In the genomic region with DNA sequence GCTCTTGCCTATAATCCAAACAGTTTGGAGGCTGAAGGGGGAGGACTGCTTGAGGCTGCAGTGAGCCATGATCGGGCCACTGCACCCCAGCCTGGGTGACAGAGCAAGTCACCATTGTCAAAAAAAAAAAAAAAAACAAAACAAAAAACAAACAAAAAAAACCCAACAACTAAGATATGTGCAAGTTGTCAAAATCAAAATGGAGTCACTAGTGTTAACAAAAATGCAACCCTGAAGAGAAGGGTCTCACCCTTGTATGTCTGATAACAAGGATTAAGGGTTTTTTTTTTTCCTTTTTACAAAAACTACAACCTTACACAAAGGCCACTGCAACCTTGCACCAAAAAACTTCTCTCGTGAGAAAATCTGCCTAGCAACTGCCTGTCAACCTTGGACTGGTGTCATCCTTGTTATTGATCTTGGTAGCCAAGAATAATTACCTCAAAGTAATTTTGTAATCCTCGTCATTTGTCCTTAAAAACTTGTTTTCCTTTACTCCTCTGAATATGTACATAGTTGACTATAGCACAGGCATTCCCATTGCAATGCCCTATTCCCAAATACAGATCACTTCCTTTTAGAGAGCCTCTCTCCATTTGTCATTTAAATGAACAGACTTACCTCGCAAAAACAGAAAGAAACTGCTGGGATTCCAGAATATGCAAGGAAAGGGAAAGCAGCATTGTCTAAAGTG, we compare ENCODE assay signal across 1 cellular context.
TF ChIP-seq lines count a peak whose summit lies in the region.

No MANE protein-coding gene starts in this region.

TF ChIP-seq in K562, 482 proteins besides CTCF, POLR2A, EP300 and RAD21 (continued from another document and continues in another):
- TF ChIP-seq, protein P1, sequence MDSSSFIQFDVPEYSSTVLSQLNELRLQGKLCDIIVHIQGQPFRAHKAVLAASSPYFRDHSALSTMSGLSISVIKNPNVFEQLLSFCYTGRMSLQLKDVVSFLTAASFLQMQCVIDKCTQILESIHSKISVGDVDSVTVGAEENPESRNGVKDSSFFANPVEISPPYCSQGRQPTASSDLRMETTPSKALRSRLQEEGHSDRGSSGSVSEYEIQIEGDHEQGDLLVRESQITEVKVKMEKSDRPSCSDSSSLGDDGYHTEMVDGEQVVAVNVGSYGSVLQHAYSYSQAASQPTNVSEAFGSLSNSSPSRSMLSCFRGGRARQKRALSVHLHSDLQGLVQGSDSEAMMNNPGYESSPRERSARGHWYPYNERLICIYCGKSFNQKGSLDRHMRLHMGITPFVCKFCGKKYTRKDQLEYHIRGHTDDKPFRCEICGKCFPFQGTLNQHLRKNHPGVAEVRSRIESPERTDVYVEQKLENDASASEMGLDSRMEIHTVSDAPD (CRISPR knock-in tag; IDR thresholded peaks at IDR 0.05): peak; percentile 65; the same call in 1 of the 2 replicates
- TF ChIP-seq SUPT5H (IDR thresholded peaks at IDR 0.05) (peak; percentile 25), RBM22 (IDR thresholded peaks at IDR 0.05; ENCODE audit: low read depth, low read length, poor library complexity, severe bottlenecking) (peak; percentile 26), ILF3 (IDR thresholded peaks at IDR 0.05; ENCODE audit: borderline replicate concordance) (0 out of 2 replicates have a peak, but pooled peaks have one; percentile 25), SMAD4 (CRISPR knock-in tag; conservative IDR thresholded peaks at IDR 0.05) (peak; percentile 85), ETV1 (tag; conservative IDR thresholded peaks at IDR 0.05; ENCODE audit: low read depth) (no peak), RBM25 (IDR thresholded peaks at IDR 0.05; ENCODE audit: low read depth, low read length, severe bottlenecking) (no peak), ZNF668 (CRISPR knock-in tag; IDR thresholded peaks at IDR 0.05) (peak; percentile 89), BRD9 (IDR thresholded peaks at IDR 0.05; ENCODE audit: low read depth, partially characterized antibody) (no peak), JUND (IDR thresholded peaks at IDR 0.05; ENCODE audit: borderline replicate concordance, low read depth, low read length) (no peak), JUND (tag; IDR thresholded peaks at IDR 0.05; ENCODE audit: borderline replicate concordance, low read depth, low read length) (peak; percentile 48; the same call in 2 of the 3 replicates), PHTF2 (CRISPR knock-in tag; IDR thresholded peaks at IDR 0.05) (no peak), TAF7 (tag; IDR thresholded peaks at IDR 0.05) (no peak), RBFOX2 (IDR thresholded peaks at IDR 0.05; ENCODE audit: low read depth, low read length) (peak; percentile 38; the same call in 1 of the 2 replicates), DDX20 (tag; IDR thresholded peaks at IDR 0.05; ENCODE audit: low read depth) (peak; percentile 87), TRIM28 (IDR thresholded peaks at IDR 0.05) (no peak), RNF2 (IDR thresholded peaks at IDR 0.05) (no peak), NR4A1 (CRISPR knock-in tag; IDR thresholded peaks at IDR 0.05) (no peak), NR4A1 (tag; IDR thresholded peaks at IDR 0.05) (0 out of 2 replicates have a peak, but pooled peaks have one; percentile 50), POLR2H (tag; IDR thresholded peaks at IDR 0.05; ENCODE audit: low read depth) (peak; percentile 40; the same call in 1 of the 2 replicates), MAFK (IDR thresholded peaks at IDR 0.05; ENCODE audit: low read length) (no peak), PTRF (tag; IDR thresholded peaks at IDR 0.05) (peak; percentile 68), SMAD3 (CRISPR knock-in tag; conservative IDR thresholded peaks at IDR 0.05) (no peak), RFX5 (IDR thresholded peaks at IDR 0.05; ENCODE audit: low read depth, low read length) (peak; percentile 85), JUNB (CRISPR knock-in tag; conservative IDR thresholded peaks at IDR 0.05) (no peak)
- TF ChIP-seq, protein P2, sequence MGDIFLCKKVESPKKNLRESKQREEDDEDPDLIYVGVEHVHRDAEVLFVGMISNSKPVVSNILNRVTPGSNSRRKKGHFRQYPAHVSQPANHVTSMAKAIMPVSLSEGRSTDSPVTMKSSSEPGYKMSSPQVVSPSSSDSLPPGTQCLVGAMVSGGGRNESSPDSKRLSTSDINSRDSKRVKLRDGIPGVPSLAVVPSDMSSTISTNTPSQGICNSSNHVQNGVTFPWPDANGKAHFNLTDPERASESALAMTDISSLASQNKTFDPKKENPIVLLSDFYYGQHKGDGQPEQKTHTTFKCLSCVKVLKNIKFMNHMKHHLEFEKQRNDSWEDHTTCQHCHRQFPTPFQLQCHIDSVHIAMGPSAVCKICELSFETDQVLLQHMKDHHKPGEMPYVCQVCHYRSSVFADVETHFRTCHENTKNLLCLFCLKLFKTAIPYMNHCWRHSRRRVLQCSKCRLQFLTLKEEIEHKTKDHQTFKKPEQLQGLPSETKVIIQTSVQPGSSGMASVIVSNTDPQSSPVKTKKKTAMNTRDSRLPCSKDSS (IDR thresholded peaks at IDR 0.05; ENCODE audit: low read depth, partially characterized antibody): no peak
- TF ChIP-seq, protein P3, sequence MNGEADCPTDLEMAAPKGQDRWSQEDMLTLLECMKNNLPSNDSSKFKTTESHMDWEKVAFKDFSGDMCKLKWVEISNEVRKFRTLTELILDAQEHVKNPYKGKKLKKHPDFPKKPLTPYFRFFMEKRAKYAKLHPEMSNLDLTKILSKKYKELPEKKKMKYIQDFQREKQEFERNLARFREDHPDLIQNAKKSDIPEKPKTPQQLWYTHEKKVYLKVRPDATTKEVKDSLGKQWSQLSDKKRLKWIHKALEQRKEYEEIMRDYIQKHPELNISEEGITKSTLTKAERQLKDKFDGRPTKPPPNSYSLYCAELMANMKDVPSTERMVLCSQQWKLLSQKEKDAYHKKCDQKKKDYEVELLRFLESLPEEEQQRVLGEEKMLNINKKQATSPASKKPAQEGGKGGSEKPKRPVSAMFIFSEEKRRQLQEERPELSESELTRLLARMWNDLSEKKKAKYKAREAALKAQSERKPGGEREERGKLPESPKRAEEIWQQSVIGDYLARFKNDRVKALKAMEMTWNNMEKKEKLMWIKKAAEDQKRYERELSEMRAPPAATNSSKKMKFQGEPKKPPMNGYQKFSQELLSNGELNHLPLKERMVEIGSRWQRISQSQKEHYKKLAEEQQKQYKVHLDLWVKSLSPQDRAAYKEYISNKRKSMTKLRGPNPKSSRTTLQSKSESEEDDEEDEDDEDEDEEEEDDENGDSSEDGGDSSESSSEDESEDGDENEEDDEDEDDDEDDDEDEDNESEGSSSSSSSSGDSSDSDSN (IDR thresholded peaks at IDR 0.05; ENCODE audit: borderline replicate concordance in 1 of 2, low read depth in 2 of 2, low read length in 2 of 2): no peak
- TF ChIP-seq, protein P4, sequence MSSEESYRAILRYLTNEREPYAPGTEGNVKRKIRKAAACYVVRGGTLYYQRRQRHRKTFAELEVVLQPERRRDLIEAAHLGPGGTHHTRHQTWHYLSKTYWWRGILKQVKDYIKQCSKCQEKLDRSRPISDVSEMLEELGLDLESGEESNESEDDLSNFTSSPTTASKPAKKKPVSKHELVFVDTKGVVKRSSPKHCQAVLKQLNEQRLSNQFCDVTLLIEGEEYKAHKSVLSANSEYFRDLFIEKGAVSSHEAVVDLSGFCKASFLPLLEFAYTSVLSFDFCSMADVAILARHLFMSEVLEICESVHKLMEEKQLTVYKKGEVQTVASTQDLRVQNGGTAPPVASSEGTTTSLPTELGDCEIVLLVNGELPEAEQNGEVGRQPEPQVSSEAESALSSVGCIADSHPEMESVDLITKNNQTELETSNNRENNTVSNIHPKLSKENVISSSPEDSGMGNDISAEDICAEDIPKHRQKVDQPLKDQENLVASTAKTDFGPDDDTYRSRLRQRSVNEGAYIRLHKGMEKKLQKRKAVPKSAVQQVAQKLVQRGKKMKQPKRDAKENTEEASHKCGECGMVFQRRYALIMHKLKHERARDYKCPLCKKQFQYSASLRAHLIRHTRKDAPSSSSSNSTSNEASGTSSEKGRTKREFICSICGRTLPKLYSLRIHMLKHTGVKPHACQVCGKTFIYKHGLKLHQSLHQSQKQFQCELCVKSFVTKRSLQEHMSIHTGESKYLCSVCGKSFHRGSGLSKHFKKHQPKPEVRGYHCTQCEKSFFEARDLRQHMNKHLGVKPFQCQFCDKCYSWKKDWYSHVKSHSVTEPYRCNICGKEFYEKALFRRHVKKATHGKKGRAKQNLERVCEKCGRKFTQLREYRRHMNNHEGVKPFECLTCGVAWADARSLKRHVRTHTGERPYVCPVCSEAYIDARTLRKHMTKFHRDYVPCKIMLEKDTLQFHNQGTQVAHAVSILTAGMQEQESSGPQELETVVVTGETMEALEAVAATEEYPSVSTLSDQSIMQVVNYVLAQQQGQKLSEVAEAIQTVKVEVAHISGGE (CRISPR knock-in tag; IDR thresholded peaks at IDR 0.05): 0 out of 6 replicates have a peak, but pooled peaks of 1 of the 3 experiments have one; percentile 29
- TF ChIP-seq, protein P5, sequence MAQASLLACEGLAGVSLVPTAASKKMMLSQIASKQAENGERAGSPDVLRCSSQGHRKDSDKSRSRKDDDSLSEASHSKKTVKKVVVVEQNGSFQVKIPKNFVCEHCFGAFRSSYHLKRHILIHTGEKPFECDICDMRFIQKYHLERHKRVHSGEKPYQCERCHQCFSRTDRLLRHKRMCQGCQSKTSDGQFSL (CRISPR knock-in tag; IDR thresholded peaks at IDR 0.05): no peak
- TF ChIP-seq, protein P5 (tag; IDR thresholded peaks at IDR 0.05): peak in 1 of 2 experiments; percentile 79; a peak in 2 of 4 replicates
- TF ChIP-seq, protein P6, sequence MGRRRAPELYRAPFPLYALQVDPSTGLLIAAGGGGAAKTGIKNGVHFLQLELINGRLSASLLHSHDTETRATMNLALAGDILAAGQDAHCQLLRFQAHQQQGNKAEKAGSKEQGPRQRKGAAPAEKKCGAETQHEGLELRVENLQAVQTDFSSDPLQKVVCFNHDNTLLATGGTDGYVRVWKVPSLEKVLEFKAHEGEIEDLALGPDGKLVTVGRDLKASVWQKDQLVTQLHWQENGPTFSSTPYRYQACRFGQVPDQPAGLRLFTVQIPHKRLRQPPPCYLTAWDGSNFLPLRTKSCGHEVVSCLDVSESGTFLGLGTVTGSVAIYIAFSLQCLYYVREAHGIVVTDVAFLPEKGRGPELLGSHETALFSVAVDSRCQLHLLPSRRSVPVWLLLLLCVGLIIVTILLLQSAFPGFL (CRISPR knock-in tag; IDR thresholded peaks at IDR 0.05): no peak
- TF ChIP-seq, protein P7, sequence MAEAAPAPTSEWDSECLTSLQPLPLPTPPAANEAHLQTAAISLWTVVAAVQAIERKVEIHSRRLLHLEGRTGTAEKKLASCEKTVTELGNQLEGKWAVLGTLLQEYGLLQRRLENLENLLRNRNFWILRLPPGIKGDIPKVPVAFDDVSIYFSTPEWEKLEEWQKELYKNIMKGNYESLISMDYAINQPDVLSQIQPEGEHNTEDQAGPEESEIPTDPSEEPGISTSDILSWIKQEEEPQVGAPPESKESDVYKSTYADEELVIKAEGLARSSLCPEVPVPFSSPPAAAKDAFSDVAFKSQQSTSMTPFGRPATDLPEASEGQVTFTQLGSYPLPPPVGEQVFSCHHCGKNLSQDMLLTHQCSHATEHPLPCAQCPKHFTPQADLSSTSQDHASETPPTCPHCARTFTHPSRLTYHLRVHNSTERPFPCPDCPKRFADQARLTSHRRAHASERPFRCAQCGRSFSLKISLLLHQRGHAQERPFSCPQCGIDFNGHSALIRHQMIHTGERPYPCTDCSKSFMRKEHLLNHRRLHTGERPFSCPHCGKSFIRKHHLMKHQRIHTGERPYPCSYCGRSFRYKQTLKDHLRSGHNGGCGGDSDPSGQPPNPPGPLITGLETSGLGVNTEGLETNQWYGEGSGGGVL (CRISPR knock-in tag; IDR thresholded peaks at IDR 0.05): peak; percentile 76; the same call in 1 of the 2 replicates
- TF ChIP-seq, protein P8, sequence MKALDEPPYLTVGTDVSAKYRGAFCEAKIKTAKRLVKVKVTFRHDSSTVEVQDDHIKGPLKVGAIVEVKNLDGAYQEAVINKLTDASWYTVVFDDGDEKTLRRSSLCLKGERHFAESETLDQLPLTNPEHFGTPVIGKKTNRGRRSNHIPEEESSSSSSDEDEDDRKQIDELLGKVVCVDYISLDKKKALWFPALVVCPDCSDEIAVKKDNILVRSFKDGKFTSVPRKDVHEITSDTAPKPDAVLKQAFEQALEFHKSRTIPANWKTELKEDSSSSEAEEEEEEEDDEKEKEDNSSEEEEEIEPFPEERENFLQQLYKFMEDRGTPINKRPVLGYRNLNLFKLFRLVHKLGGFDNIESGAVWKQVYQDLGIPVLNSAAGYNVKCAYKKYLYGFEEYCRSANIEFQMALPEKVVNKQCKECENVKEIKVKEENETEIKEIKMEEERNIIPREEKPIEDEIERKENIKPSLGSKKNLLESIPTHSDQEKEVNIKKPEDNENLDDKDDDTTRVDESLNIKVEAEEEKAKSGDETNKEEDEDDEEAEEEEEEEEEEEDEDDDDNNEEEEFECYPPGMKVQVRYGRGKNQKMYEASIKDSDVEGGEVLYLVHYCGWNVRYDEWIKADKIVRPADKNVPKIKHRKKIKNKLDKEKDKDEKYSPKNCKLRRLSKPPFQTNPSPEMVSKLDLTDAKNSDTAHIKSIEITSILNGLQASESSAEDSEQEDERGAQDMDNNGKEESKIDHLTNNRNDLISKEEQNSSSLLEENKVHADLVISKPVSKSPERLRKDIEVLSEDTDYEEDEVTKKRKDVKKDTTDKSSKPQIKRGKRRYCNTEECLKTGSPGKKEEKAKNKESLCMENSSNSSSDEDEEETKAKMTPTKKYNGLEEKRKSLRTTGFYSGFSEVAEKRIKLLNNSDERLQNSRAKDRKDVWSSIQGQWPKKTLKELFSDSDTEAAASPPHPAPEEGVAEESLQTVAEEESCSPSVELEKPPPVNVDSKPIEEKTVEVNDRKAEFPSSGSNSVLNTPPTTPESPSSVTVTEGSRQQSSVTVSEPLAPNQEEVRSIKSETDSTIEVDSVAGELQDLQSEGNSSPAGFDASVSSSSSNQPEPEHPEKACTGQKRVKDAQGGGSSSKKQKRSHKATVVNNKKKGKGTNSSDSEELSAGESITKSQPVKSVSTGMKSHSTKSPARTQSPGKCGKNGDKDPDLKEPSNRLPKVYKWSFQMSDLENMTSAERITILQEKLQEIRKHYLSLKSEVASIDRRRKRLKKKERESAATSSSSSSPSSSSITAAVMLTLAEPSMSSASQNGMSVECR (CRISPR knock-in tag; IDR thresholded peaks at IDR 0.05): no peak
- TF ChIP-seq, protein P9, sequence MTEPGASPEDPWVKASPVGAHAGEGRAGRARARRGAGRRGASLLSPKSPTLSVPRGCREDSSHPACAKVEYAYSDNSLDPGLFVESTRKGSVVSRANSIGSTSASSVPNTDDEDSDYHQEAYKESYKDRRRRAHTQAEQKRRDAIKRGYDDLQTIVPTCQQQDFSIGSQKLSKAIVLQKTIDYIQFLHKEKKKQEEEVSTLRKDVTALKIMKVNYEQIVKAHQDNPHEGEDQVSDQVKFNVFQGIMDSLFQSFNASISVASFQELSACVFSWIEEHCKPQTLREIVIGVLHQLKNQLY (CRISPR knock-in tag; conservative IDR thresholded peaks at IDR 0.05): no peak
- TF ChIP-seq, protein P10, sequence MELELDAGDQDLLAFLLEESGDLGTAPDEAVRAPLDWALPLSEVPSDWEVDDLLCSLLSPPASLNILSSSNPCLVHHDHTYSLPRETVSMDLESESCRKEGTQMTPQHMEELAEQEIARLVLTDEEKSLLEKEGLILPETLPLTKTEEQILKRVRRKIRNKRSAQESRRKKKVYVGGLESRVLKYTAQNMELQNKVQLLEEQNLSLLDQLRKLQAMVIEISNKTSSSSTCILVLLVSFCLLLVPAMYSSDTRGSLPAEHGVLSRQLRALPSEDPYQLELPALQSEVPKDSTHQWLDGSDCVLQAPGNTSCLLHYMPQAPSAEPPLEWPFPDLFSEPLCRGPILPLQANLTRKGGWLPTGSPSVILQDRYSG (tag; conservative IDR thresholded peaks at IDR 0.05; ENCODE audit: low read depth): peak; percentile 84
